In the genomic region with DNA sequence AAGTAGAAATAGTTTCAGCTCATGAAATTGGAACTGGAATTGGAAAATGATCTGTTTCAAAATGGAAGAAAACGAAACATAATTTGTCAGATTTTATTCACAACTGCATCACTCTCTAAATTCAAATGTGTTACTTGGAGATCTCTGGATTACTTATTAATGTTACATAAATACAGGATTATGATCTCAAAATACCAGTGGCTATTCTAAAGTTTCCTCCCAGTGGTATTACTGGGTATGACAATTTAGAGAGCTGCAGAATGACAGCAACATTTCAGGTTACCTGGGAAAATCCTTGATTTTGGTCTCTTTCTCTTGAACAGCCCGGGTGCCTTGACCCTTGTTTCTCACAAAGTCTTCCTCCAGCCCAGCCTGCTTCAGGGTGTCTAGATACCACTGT, we compare ENCODE assay signal across 10 cellular contexts. TPM values are rescaled to one million over a fixed set of nuclear protein-coding genes. Genes with fewer than 3 reads are reported as not detected.
DNase-seq lines count a peak whose midpoint lies in the region; ATAC-seq and TF ChIP-seq lines count a peak whose summit lies in the region.
"Had no signal": no experiment of that assay in that cellular context is flagged by ENCODE, and none has a peak within 500 bp of the region (broad histone marks: within the 10 kb centered on the region; RNA-seq: fewer than 3 reads in every experiment).

No MANE protein-coding gene starts in this region.

- no peaks in the 10 kb centered on the region for H3K79me2 ChIP-seq in DOHH2 (ENCODE audit: control insufficient read depth, low read length)

- peaks cover 13% of the 10 kb centered on the region; the same call in 1 of the 2 replicates for H3F3A ChIP-seq in DOHH2 (ENCODE audit: control insufficient read depth, insufficient read depth)

- H3K9me3 ChIP-seq in DOHH2 (ENCODE audit: control insufficient read depth, insufficient read depth, low read length), result no peaks in the 10 kb centered on the region

- CTCF ChIA-PET in MCF 10A (lab: Yijun Ruan, JAX), result interaction anchor here (0.6 to 1.0 kb wide), 5 partner anchors 12 to 160 kb away, joined by 3 to 6 read pairs (median 4); no protein-coding TSS in a partner anchor

- POLR2A ChIA-PET in MCF 10A (lab: Yijun Ruan, JAX), result interaction anchor here (0.7 to 1.4 kb wide), 8 partner anchors 8 to 615 kb away, joined by 3 to 5 read pairs (median 3); partner anchors contain the start of genes COQ6, FAM161B and PTGR2
- POLR2A ChIA-PET in naive thymus-derived CD8-positive, alpha-beta T cell (lab: Charles Lee), result interaction anchor here (0.6 kb wide), 1 partner anchor 16 kb away, joined by 4 read pairs; no protein-coding TSS in a partner anchor

- no peak overlapping the region for H3K27ac Mint-ChIP-seq in MCF 10A (ENCODE audit: low read depth, unreplicated experiment)
- peak overlapping the region in 6 of 10 donors; percentile 0 to 71 (median 36) for H3K27ac Mint-ChIP-seq in naive thymus-derived CD8-positive, alpha-beta T cell

- H3K4me3 Mint-ChIP-seq in MCF 10A (ENCODE audit: unreplicated experiment), result no peak overlapping the region
- no peak overlapping the region for H3K4me3 Mint-ChIP-seq in naive thymus-derived CD8-positive, alpha-beta T cell

- DNase-seq in LHCN-M2 (ENCODE audit: low read depth), result peak; percentile 16
- peak; percentile 20 for DNase-seq in MCF 10A (ENCODE audit: unreplicated experiment)
- no peak for DNase-seq in naive thymus-derived CD8-positive, alpha-beta T cell
- no peak for DNase-seq in NCI-H1930 (lab: John Stamatoyannopoulos, UW)
- DNase-seq in stimulated activated CD4-positive, alpha-beta T cell treated with anti-CD3 and anti-CD28 coated beads, Interleukin-2, amount 100 ng/mL, for 24 hours, result no peak
- DNase-seq in cardiac septum (ENCODE audit: low spot score), result no peak
- DNase-seq: NCI-H526 treated with DMSO at 0.1 percent for 48 hours had no signal

- H3K27me3 ChIP-seq in DOHH2 (ENCODE audit: control insufficient read depth, low read length), result no peaks in the 10 kb centered on the region

- H3K36me3 Mint-ChIP-seq in MCF 10A (ENCODE audit: insufficient read depth, unreplicated experiment), result peaks cover 63% of the 10 kb centered on the region
- peaks cover 0 to 66% (median 4%) of the 10 kb centered on the region in 3 donors for H3K36me3 Mint-ChIP-seq in naive thymus-derived CD8-positive, alpha-beta T cell

- no TSS peak for BruUV-seq in MCF 10A (replicated peaks; lab: Mats Ljungman, UMichigan)

- H3K27me3 Mint-ChIP-seq in MCF 10A (ENCODE audit: insufficient read depth, unreplicated experiment), result no peaks in the 10 kb centered on the region
- H3K27me3 Mint-ChIP-seq in naive thymus-derived CD8-positive, alpha-beta T cell, result no peaks in the 10 kb centered on the region

- no peaks in the 10 kb centered on the region for H3K4me1 Mint-ChIP-seq in MCF 10A (ENCODE audit: insufficient read depth, unreplicated experiment)
- peaks cover 3 to 10% (median 8%) of the 10 kb centered on the region in 4 donors for H3K4me1 Mint-ChIP-seq in naive thymus-derived CD8-positive, alpha-beta T cell

- peaks cover 27% of the 10 kb centered on the region for H3K36me3 ChIP-seq in DOHH2 (ENCODE audit: control insufficient read depth, low read length)

- intact Hi-C loops in MCF 10A (cut with micrococcal nuclease) (no loop called here), cardiac septum (cut with DNase I) (no loop called here)

- H4K20me1 ChIP-seq in DOHH2 (ENCODE audit: control insufficient read depth, insufficient read depth, low read depth, low read length), result no peaks in the 10 kb centered on the region

- no peak overlapping the region for H3K4me2 ChIP-seq in DOHH2 (ENCODE audit: low read length)

- no peaks in the 10 kb centered on the region for H3K4me1 ChIP-seq in DOHH2 (ENCODE audit: control insufficient read depth, low read length)

- H3K9me2 ChIP-seq in DOHH2 (replicated peaks; ENCODE audit: control insufficient read depth, low read length), result no peaks in the 10 kb centered on the region

- no peaks in the 10 kb centered on the region for H3K9me3 Mint-ChIP-seq in MCF 10A (ENCODE audit: unreplicated experiment)
- H3K9me3 Mint-ChIP-seq in naive thymus-derived CD8-positive, alpha-beta T cell, result no peaks in the 10 kb centered on the region

- H3K4me3 ChIP-seq in DOHH2 (ENCODE audit: low read length), result no peak overlapping the region

- TF ChIP-seq CTCF in DOHH2 (IDR thresholded peaks at IDR 0.05; ENCODE audit: low read depth, low read length, poor library complexity, severe bottlenecking), result peak; percentile 26
- TF ChIP-seq CTCF in MCF 10A (IDR thresholded peaks at IDR 0.05; ENCODE audit: unreplicated experiment), result peak; percentile 22

- ATAC-seq in naive thymus-derived CD8-positive, alpha-beta T cell, result no peak
- ATAC-seq in HG03135 (IDR thresholded peaks at IDR 0.05; ENCODE audit: unreplicated experiment), result no peak

- H3K27ac ChIP-seq in DOHH2 (ENCODE audit: low read depth, low read length), result no peak overlapping the region
- H3K27ac ChIP-seq: epithelial cell of prostate had no signal

RNA-seq across cellular contexts. Expression of gene FAM161B, which starts 14.2 kb away (rescaled TPM):
- total RNA-seq in LHCN-M2 (2014; rRNA removed), result 2.1 and 3.4 TPM in 2 replicates
- 2.7 TPM for polyA plus RNA-seq in LHCN-M2 (2012)
- 2.1 and 3.0 TPM in 2 replicates for total RNA-seq in MCF 10A (2022)
- total RNA-seq in naive thymus-derived CD8-positive, alpha-beta T cell, result 1 to 10 TPM; 5.0 to 5.1 TPM
- 1 to 10 TPM in 2 of 3 donors, under 1 TPM in 1; 0.92 to 2.5 (median 1.7) TPM for polyA plus RNA-seq in naive thymus-derived CD8-positive, alpha-beta T cell
- 4.7 TPM for total RNA-seq in cardiac septum

RNA-seq across cellular contexts. Expression of gene COQ6, which starts 14.4 kb away (rescaled TPM):
- total RNA-seq in LHCN-M2 (2014; rRNA removed) (38.5 and 46.7 TPM in 2 replicates), MCF 10A (2022) (25.0 and 25.5 TPM in 2 replicates), cardiac septum (39.9 TPM)
- 20.2 TPM for polyA plus RNA-seq in LHCN-M2 (2012)
- total RNA-seq in naive thymus-derived CD8-positive, alpha-beta T cell, result 10 to 100 TPM; 48.2 to 48.8 TPM
- polyA plus RNA-seq in naive thymus-derived CD8-positive, alpha-beta T cell, result 10 to 100 TPM; 17.1 to 23.6 (median 18.6) TPM

RNA-seq across cellular contexts. Expression of gene ZNF410, which starts 49.0 kb away (rescaled TPM):
- 47.5 and 52.1 TPM in 2 replicates for total RNA-seq in LHCN-M2 (2014; rRNA removed)
- 24.5 TPM for polyA plus RNA-seq in LHCN-M2 (2012)
- 74.0 and 76.0 TPM in 2 replicates for total RNA-seq in MCF 10A (2022)
- total RNA-seq in naive thymus-derived CD8-positive, alpha-beta T cell, result 10 to 100 TPM; 50.6 to 56.9 TPM
- polyA plus RNA-seq in naive thymus-derived CD8-positive, alpha-beta T cell, result 10 to 100 TPM; 50.6 to 64.8 (median 50.8) TPM
- 19.9 TPM for total RNA-seq in cardiac septum

Comparison
In these comparisons a context has a peak if more than half of its experiments do, and no peak if none do; other contexts are left out.
1. DNase-seq: peak in LHCN-M2 (single experiment) and MCF 10A (single experiment); none in naive thymus-derived CD8-positive, alpha-beta T cell (0 of 10), NCI-H1930 (0 of 2), stimulated activated CD4-positive, alpha-beta T cell treated with anti-CD3 and anti-CD28 coated beads, Interleukin-2, amount 100 ng/mL, for 24 hours (0 of 2) and cardiac septum (single experiment).